9 cellular contexts compared by ENCODE assay signal in the genomic region with DNA sequence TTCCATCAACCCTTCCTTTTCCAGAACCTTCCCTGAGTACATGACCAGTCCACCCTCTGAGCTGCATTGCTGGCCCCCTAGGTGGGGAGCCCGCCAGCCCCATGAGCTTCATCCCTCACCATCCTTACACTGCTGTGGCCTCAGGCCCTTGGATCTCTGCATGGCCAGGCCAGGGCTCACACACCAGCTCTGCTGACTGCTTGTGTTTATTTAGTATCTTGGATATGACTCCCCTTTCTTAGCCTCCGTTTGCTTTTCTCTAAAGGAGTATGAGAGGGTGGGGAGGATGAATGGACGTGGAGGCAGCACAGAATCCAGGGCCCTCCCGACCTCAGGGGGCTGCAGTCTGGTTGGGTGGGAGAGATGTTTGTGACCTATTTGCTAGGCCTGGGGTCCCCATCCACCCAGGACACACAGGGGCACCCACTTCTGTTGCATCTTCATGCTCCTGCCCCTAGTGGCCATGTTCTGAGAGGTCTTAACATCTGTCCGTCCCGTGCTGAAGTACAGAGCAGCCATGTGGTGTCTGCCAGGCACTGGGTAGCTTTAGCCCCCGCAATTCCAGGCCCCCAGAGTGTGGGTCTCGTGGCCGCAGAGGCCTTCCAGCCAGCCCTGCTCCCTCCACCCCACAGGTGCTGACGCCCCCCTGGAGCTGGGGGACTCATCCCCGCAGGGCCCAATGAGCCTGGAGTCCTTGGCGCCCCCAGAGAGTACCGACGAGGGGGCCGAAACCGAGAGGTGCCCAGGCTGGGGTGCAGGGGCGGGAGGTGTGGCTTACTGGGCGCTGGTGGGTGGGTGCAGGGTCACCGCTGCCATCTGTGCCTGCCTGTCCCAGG.
DNase-seq lines count a peak whose midpoint lies in the region; ATAC-seq and TF ChIP-seq lines count a peak whose summit lies in the region.
"Had no signal": no experiment of that assay in that cellular context is flagged by ENCODE, and none has a peak within 500 bp of the region (broad histone marks: within the 10 kb centered on the region; RNA-seq: fewer than 3 reads in every experiment).

No MANE protein-coding gene starts in this region.

- peak; percentile 61 to 62 for ATAC-seq in activated CD4-positive, CD25-positive, alpha-beta regulatory T cell treated with anti-CD3 and anti-CD28 coated beads, Interleukin-2, amount 50 U/mL, for 24 hours

- H3K9me3 ChIP-seq in neutrophil, result peaks cover 7% of the 10 kb centered on the region

- H3K4me3 ChIP-seq in neutrophil (ENCODE audit: low read depth in 1 of 2, low read length in 1 of 2), result no peak overlapping the region

- no peaks in the 10 kb centered on the region for H3K27me3 ChIP-seq in neutrophil

- H3K36me3 ChIP-seq in neutrophil, result peaks cover 96% of the 10 kb centered on the region

- peak overlapping the region; percentile 44 for H3K27ac ChIP-seq in neutrophil
- H3K27ac ChIP-seq: C4-2B had no signal

- H3K4me1 ChIP-seq in neutrophil (ENCODE audit: control insufficient read depth in 1 of 2, insufficient read depth in 1 of 2, low read depth in 1 of 2, low read length in 1 of 2), result no peaks in the 10 kb centered on the region

- DNase-seq in activated CD4-positive, CD25-positive, alpha-beta regulatory T cell treated with anti-CD3 and anti-CD28 coated beads, Interleukin-2, amount 50 U/mL, for 72 hours, result no peak
- peak; percentile 45 to 49 for DNase-seq in activated T-cell treated with anti-CD3 and anti-CD28 coated beads, Interleukin-2, amount 50 U/mL, for 48 hours
- DNase-seq in NCI-H345 (lab: John Stamatoyannopoulos, UW) (no peak), NCI-H1417 (lab: John Stamatoyannopoulos, UW) (no peak)
- DNase-seq: activated CD4-positive, alpha-beta T cell treated with anti-CD3 and anti-CD28 coated beads, Interleukin-2, amount 50 U/mL, for 48 hours; trophoblast cell had no signal

- no peak for TF ChIP-seq CTCF in neutrophil (IDR thresholded peaks at IDR 0.05)

Comparison
In these comparisons a context has a peak if more than half of its experiments do, and no peak if none do; other contexts are left out.
1. DNase-seq: peak in activated T-cell treated with anti-CD3 and anti-CD28 coated beads, Interleukin-2, amount 50 U/mL, for 48 hours (2 of 2); none in activated CD4-positive, CD25-positive, alpha-beta regulatory T cell treated with anti-CD3 and anti-CD28 coated beads, Interleukin-2, amount 50 U/mL, for 72 hours (single experiment), NCI-H345 (single experiment) and NCI-H1417 (0 of 3).